In the genomic region with DNA sequence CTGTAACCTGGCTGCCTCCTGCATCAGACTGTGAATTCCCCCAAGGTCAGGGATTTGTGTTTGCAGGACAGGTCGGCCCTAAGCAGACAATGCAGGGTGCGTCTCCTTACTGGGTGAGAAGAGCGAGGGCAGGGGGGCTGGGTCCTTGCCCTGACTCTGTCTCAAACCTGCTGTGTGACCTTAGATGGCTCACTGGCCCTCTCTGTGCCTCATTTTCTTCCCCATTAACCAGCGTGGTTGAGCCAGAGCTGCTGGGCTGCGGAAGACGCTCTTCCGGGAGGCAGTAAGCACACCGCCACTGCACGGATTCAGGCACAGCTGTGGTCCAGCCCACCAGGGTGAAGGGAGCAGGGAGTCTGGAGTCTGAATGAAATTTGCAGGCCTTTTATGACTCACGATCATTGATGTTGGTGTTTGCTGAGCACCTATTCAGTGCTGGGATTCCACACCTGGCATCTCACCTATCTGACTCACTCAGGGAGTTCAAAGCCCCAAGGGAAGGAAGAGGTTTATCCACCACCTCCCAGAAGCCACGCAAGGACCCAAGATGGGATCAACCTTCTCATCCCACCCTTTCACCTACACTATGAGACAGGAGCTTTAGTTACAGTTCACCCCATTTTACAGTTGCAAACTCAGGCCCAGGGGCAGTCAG, we compare ENCODE assay signal across 10 cellular contexts. TPM values are rescaled to one million over a fixed set of nuclear protein-coding genes. Genes with fewer than 3 reads are reported as not detected.
A peak's percentile ranks its signal among the peaks of the same experiment; 100 is the strongest.
DNase-seq lines count a peak whose midpoint lies in the region; ATAC-seq and TF ChIP-seq lines count a peak whose summit lies in the region.
"Had no signal": no experiment of that assay in that cellular context is flagged by ENCODE, and none has a peak within 500 bp of the region (broad histone marks: within the 10 kb centered on the region; RNA-seq: fewer than 3 reads in every experiment).

No MANE protein-coding gene starts in this region.

- peak overlapping the region; percentile 91 for H3K4me2 ChIP-seq in SU-DHL-6 (ENCODE audit: low read depth, low read length, poor library complexity, severe bottlenecking)

- 0 out of 2 replicates have a peak, but pooled peaks cover 6% of the 10 kb centered on the region for H3F3A ChIP-seq in SU-DHL-6 (ENCODE audit: insufficient read depth)

- peak overlapping the region; percentile 94 for H3K4me3 ChIP-seq in left ventricle myocardium inferior
- H3K4me3 ChIP-seq in heart left ventricle: no peak overlapping the region
- no peak overlapping the region for H3K4me3 ChIP-seq in SU-DHL-6 (ENCODE audit: insufficient read depth, low read length, poor library complexity, severe bottlenecking)
- H3K4me3 ChIP-seq in tibial artery: no peak overlapping the region
- no peak overlapping the region for H3K4me3 ChIP-seq in upper lobe of left lung

- TF ChIP-seq POLR2A in heart left ventricle (IDR thresholded peaks at IDR 0.05) (no peak), upper lobe of left lung (IDR thresholded peaks at IDR 0.05) (no peak)

- no peaks in the 10 kb centered on the region for H4K20me1 ChIP-seq in SU-DHL-6 (ENCODE audit: low read depth, low read length)

- H3K9me3 ChIP-seq in left ventricle myocardium inferior (replicated peaks): no peaks in the 10 kb centered on the region
- no peaks in the 10 kb centered on the region for H3K9me3 ChIP-seq in heart left ventricle
- no peaks in the 10 kb centered on the region for H3K9me3 ChIP-seq in SU-DHL-6 (ENCODE audit: insufficient read depth, low read length)
- H3K9me3 ChIP-seq in tibial artery: no peaks in the 10 kb centered on the region
- H3K9me3 ChIP-seq in upper lobe of left lung: no peaks in the 10 kb centered on the region
- H3K9me3 ChIP-seq: upper lobe of right lung had no signal

- H2AFZ ChIP-seq in SU-DHL-6 (ENCODE audit: low read depth, low read length, severe bottlenecking): no peak overlapping the region

- H3K4me3 Mint-ChIP-seq in glutamatergic neuron (ENCODE audit: unreplicated experiment): peak overlapping the region; percentile 55
- H3K4me3 Mint-ChIP-seq: effector memory CD8-positive, alpha-beta T cell had no signal

- 94 to 98% (median 94%) methylated on average over 9 to 11 of the region's 11 CpGs for WGBS in heart left ventricle, 4 donors
- 97 to 98% methylated on average over 8 to 11 of the region's 11 CpGs for WGBS in upper lobe of left lung, 2 donors

- H3K27me3 ChIP-seq in left ventricle myocardium inferior (ENCODE audit: low read depth) (no peaks in the 10 kb centered on the region), heart left ventricle (no peaks in the 10 kb centered on the region), SU-DHL-6 (ENCODE audit: low read length) (no peaks in the 10 kb centered on the region), tibial artery (no peaks in the 10 kb centered on the region), upper lobe of left lung (no peaks in the 10 kb centered on the region)
- H3K27me3 ChIP-seq: upper lobe of right lung had no signal

- peaks cover 58% of the 10 kb centered on the region for H3K4me1 ChIP-seq in left ventricle myocardium inferior
- H3K4me1 ChIP-seq in heart left ventricle: peaks cover 3 to 43% (median 29%) of the 10 kb centered on the region in 12 donors
- peaks cover 0 to 43% (median 36%) of the 10 kb centered on the region in 4 donors for H3K4me1 ChIP-seq in tibial artery
- peaks cover 26 to 45% (median 38%) of the 10 kb centered on the region in 4 donors for H3K4me1 ChIP-seq in upper lobe of left lung

- H3K27ac ChIP-seq in left ventricle myocardium inferior (replicated peaks) (no peak overlapping the region), heart left ventricle (peak overlapping the region in 1 of 12 donors; percentile 8), SU-DHL-6 (ENCODE audit: low read depth, low read length) (no peak overlapping the region), tibial artery (peak overlapping the region; percentile 100), upper lobe of left lung (peak overlapping the region in 1 of 4 donors; percentile 99)

- peaks cover 21% of the 10 kb centered on the region for H3K27me3 Mint-ChIP-seq in glutamatergic neuron (ENCODE audit: unreplicated experiment)
- H3K27me3 Mint-ChIP-seq: effector memory CD8-positive, alpha-beta T cell had no signal

- H3K9ac ChIP-seq in SU-DHL-6 (ENCODE audit: low read length): no peak overlapping the region; the same call in 1 of the 2 replicates

- intact Hi-C loops in left ventricle myocardium inferior (cut with micrococcal nuclease): no loop called here
- intact Hi-C loops in heart left ventricle (cut with DNase I): loop anchor here in 3 of 10 donors (5.0 kb wide), 4 partner anchors 53 to 377 kb away; a partner anchor contains a TSS
- intact Hi-C loops in tibial artery (cut with DNase I; ENCODE audit: low total_unique reads): loop anchor here (5.0 kb wide), 1 partner anchor 57 kb away; a partner anchor contains a TSS

- DNase-seq in left ventricle myocardium inferior (no peak), heart left ventricle (no peak), glutamatergic neuron (no peak), tibial artery (no peak), amygdala (lab: John Stamatoyannopoulos, UW) (no peak), upper lobe of left lung (no peak)
- DNase-seq: effector memory CD8-positive, alpha-beta T cell; upper lobe of right lung had no signal

- no peak for TF ChIP-seq CTCF in left ventricle myocardium inferior (IDR thresholded peaks at IDR 0.05; ENCODE audit: borderline replicate concordance)
- no peak for TF ChIP-seq CTCF in heart left ventricle (IDR thresholded peaks at IDR 0.05)
- TF ChIP-seq CTCF in SU-DHL-6 (IDR thresholded peaks at IDR 0.05; ENCODE audit: insufficient read depth, low read length, poor library complexity, severe bottlenecking): no peak
- TF ChIP-seq CTCF in glutamatergic neuron (IDR thresholded peaks at IDR 0.05; ENCODE audit: partially characterized antibody, unreplicated experiment): no peak
- no peak for TF ChIP-seq CTCF in tibial artery (IDR thresholded peaks at IDR 0.05)
- TF ChIP-seq CTCF in upper lobe of left lung (IDR thresholded peaks at IDR 0.05): no peak

- H3K79me2 ChIP-seq in SU-DHL-6 (ENCODE audit: insufficient read depth, low read length): peaks cover 9% of the 10 kb centered on the region; the same call in 1 of the 2 replicates

- TF ChIP-seq EP300 in upper lobe of left lung (IDR thresholded peaks at IDR 0.05): no peak

- no peaks in the 10 kb centered on the region for H3K36me3 Mint-ChIP-seq in glutamatergic neuron (ENCODE audit: unreplicated experiment)

- peaks cover 17% of the 10 kb centered on the region for H3K4me1 Mint-ChIP-seq in glutamatergic neuron (ENCODE audit: low read depth, unreplicated experiment)

- no peaks in the 10 kb centered on the region for H3K9me2 ChIP-seq in SU-DHL-6 (replicated peaks; ENCODE audit: insufficient read depth, low read length)

- peaks cover 17% of the 10 kb centered on the region for H3K9me3 Mint-ChIP-seq in glutamatergic neuron (ENCODE audit: unreplicated experiment)
- H3K9me3 Mint-ChIP-seq: effector memory CD8-positive, alpha-beta T cell had no signal

- H3K36me3 ChIP-seq in left ventricle myocardium inferior (peaks cover 12% of the 10 kb centered on the region), heart left ventricle (peaks cover 0 to 33% (median 12%) of the 10 kb centered on the region in 9 donors), SU-DHL-6 (ENCODE audit: low read length) (no peaks in the 10 kb centered on the region), tibial artery (peaks cover 6 to 46% (median 15%) of the 10 kb centered on the region in 3 donors), upper lobe of left lung (peaks cover 3 to 18% (median 9%) of the 10 kb centered on the region in 4 donors)

- H3K27ac Mint-ChIP-seq in glutamatergic neuron (ENCODE audit: unreplicated experiment): peak overlapping the region; percentile 66
- H3K27ac Mint-ChIP-seq: effector memory CD8-positive, alpha-beta T cell had no signal

- ATAC-seq in heart left ventricle: no peak
- ATAC-seq in GM19467 (IDR thresholded peaks at IDR 0.05; ENCODE audit: unreplicated experiment): no peak
- no peak for ATAC-seq in upper lobe of left lung (ENCODE audit: low FRiP score in 2 of 2)
- ATAC-seq: effector memory CD8-positive, alpha-beta T cell; upper lobe of right lung had no signal

RNA-seq across cellular contexts. Expression of a gene that starts 2.5 kb away (rescaled TPM):
- total RNA-seq in left ventricle myocardium inferior (36.0 TPM), heart left ventricle (10 to 100 TPM; 25.3 to 46.0 (median 31.2) TPM), glutamatergic neuron (ENCODE audit: unreplicated experiment) (23.7 TPM), upper lobe of left lung (10 to 100 TPM; 11.8 to 35.5 (median 25.7) TPM)
- polyA plus RNA-seq in heart left ventricle: 10 to 100 TPM; 41.9 to 55.1 TPM

RNA-seq across cellular contexts. Expression of a gene that starts 2.9 kb away (rescaled TPM):
- total RNA-seq in left ventricle myocardium inferior (47.5 TPM), heart left ventricle (10 to 100 TPM; 30.1 to 54.8 (median 39.8) TPM), glutamatergic neuron (ENCODE audit: unreplicated experiment) (56.8 TPM), upper lobe of left lung (100 to 1,000 TPM in 1 of 6 donors, 10 to 100 TPM in 5; 22.9 to 140 (median 61.2) TPM)
- polyA plus RNA-seq in heart left ventricle: 10 to 100 TPM; 30.7 to 35.9 TPM

RNA-seq across cellular contexts. Expression of a gene that starts 7.3 kb away (rescaled TPM):
- total RNA-seq in left ventricle myocardium inferior: 45.1 TPM
- 10 to 100 TPM; 26.6 to 57.0 (median 36.8) TPM for total RNA-seq in heart left ventricle
- 10 to 100 TPM; 32.7 to 54.7 TPM for polyA plus RNA-seq in heart left ventricle
- total RNA-seq in glutamatergic neuron (ENCODE audit: unreplicated experiment): 81.3 TPM
- 100 to 1,000 TPM in 2 of 6 donors, 10 to 100 TPM in 4; 47.6 to 321 (median 88.6) TPM for total RNA-seq in upper lobe of left lung

RNA-seq across cellular contexts. Expression of a gene that starts 22.1 kb away (rescaled TPM):
- total RNA-seq in left ventricle myocardium inferior (not detected), heart left ventricle (10 to 100 TPM in 2 of 9 donors, under 1 TPM in 4, not detected in 3; 0.27 to 21.6 (median 0.64) TPM), glutamatergic neuron (ENCODE audit: unreplicated experiment) (0.59 TPM), upper lobe of left lung (1 to 10 TPM in 5 of 6 donors, under 1 TPM in 1; 0.44 to 7.3 (median 2.1) TPM)
- under 1 TPM in 1 of 2 donors, not detected in 1; 0.30 TPM for polyA plus RNA-seq in heart left ventricle

RNA-seq across cellular contexts. Expression of a gene that starts 23.7 kb away (rescaled TPM):
- total RNA-seq in left ventricle myocardium inferior (104 TPM), heart left ventricle (100 to 1,000 TPM in 1 of 9 donors, 10 to 100 TPM in 8; 70.9 to 109 (median 91.5) TPM), glutamatergic neuron (ENCODE audit: unreplicated experiment) (342 TPM), upper lobe of left lung (100 to 1,000 TPM in 3 of 6 donors, 10 to 100 TPM in 3; 60.2 to 136 (median 106) TPM)
- polyA plus RNA-seq in heart left ventricle: 100 to 1,000 TPM in 1 of 2 donors, 10 to 100 TPM in 1; 85.9 to 135 TPM

Comparison
In these comparisons a context has a peak if more than half of its experiments do, and no peak if none do; other contexts are left out.
1. H3K27ac ChIP-seq: peak in tibial artery (2 of 2); none in left ventricle myocardium inferior (single experiment) and SU-DHL-6 (single experiment).